11 cellular contexts compared by ENCODE assay signal in the genomic region with DNA sequence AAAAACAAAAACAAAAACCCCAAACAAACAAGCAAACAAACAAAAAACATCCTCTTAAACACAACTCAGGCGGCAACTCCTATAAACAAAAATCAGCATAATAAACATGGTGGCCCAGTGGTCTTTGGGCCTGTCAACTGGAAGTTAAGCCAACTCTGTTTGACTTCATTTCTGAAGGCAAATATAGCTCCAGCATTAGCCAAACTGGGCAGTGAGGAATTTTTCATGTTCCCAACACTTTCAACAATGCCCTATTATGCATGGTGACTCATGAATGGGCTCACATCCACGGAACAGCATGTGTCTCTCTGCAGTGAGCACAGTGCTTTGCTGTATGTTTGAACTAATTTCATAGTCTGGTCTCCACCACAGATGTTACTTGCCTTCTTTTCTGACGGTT.
DNase-seq lines count a peak whose midpoint lies in the region; ATAC-seq and TF ChIP-seq lines count a peak whose summit lies in the region.
"Had no signal": no experiment of that assay in that cellular context is flagged by ENCODE, and none has a peak within 500 bp of the region (broad histone marks: within the 10 kb centered on the region; RNA-seq: fewer than 3 reads in every experiment).

No MANE protein-coding gene starts in this region.

- H3K4me3 ChIP-seq in left ventricle myocardium inferior (no peak overlapping the region), retinal pigment epithelial cell (ENCODE audit: low read length) (no peak overlapping the region)
- H3K4me3 ChIP-seq: right lobe of liver had no signal

- no peaks in the 10 kb centered on the region for H3K9me3 ChIP-seq in left ventricle myocardium inferior (replicated peaks)
- H3K9me3 ChIP-seq: right lobe of liver had no signal

- no peaks in the 10 kb centered on the region for H3K36me3 ChIP-seq in left ventricle myocardium inferior
- H3K36me3 ChIP-seq: right lobe of liver had no signal

- TF ChIP-seq CTCF in left ventricle myocardium inferior (IDR thresholded peaks at IDR 0.05; ENCODE audit: borderline replicate concordance), result no peak
- TF ChIP-seq CTCF in retinal pigment epithelial cell (conservative IDR thresholded peaks at IDR 0.05; ENCODE audit: low read depth, low read length), result no peak

- peak; percentile 83 for DNase-seq in G401 (ENCODE audit: low spot score)
- peak in 55 of 58 donors; percentile 6 to 96 (median 79) for DNase-seq in anterior cingulate cortex (lab: John Stamatoyannopoulos, UW)
- DNase-seq in left ventricle myocardium inferior, result peak; percentile 56
- peak; percentile 98 for DNase-seq in retinal pigment epithelial cell (ENCODE audit: low read depth)
- DNase-seq in mesenteric fat pad (ENCODE audit: low spot score), result no peak
- no peak for DNase-seq in CD1c-positive myeloid dendritic cell (ENCODE audit: extremely low spot score)
- DNase-seq: activated CD8-positive, alpha-beta memory T cell treated with anti-CD3 and anti-CD28 coated beads, Interleukin-2, amount 50 U/mL, for 4 hours; MM.1S had no signal

- peaks cover 36% of the 10 kb centered on the region for H3K4me1 ChIP-seq in left ventricle myocardium inferior
- H3K4me1 ChIP-seq: right lobe of liver had no signal

- no peak for ATAC-seq in HG02571 (IDR thresholded peaks at IDR 0.05; ENCODE audit: unreplicated experiment)
- ATAC-seq in GM21390 (IDR thresholded peaks at IDR 0.05; ENCODE audit: unreplicated experiment), result no peak

- H3K27ac ChIP-seq in left ventricle myocardium inferior (replicated peaks), result peak overlapping the region; percentile 87
- H3K27ac ChIP-seq: right lobe of liver had no signal

- in situ Hi-C loops in G401 (cut with HindIII; ENCODE audit: low sequenced_read_pairs), result no loop called here

- no peaks in the 10 kb centered on the region for H3K27me3 ChIP-seq in left ventricle myocardium inferior (ENCODE audit: low read depth)
- H3K27me3 ChIP-seq: right lobe of liver had no signal

- intact Hi-C loops in left ventricle myocardium inferior (cut with micrococcal nuclease), result no loop called here

Comparison
In these comparisons a context has a peak if more than half of its experiments do, and no peak if none do; other contexts are left out.
1. DNase-seq: peak in G401 (single experiment), anterior cingulate cortex (55 of 58), left ventricle myocardium inferior (single experiment) and retinal pigment epithelial cell (single experiment); none in mesenteric fat pad (single experiment) and CD1c-positive myeloid dendritic cell (single experiment).